1 cellular context compared by ENCODE assay signal in genomic region chr11:74909363-74909762, GRCh38.
TF ChIP-seq lines count a peak whose summit lies in the region.

No MANE protein-coding gene starts in this region.

TF ChIP-seq in HepG2, 621 proteins besides CTCF, POLR2A, EP300 and RAD21:
- TF ChIP-seq, protein P1, sequence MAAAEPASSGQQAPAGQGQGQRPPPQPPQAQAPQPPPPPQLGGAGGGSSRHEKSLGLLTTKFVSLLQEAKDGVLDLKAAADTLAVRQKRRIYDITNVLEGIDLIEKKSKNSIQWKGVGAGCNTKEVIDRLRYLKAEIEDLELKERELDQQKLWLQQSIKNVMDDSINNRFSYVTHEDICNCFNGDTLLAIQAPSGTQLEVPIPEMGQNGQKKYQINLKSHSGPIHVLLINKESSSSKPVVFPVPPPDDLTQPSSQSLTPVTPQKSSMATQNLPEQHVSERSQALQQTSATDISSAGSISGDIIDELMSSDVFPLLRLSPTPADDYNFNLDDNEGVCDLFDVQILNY (CRISPR knock-in tag; conservative IDR thresholded peaks at IDR 0.05): no peak
- TF ChIP-seq ZNF251 (CRISPR knock-in tag; IDR thresholded peaks at IDR 0.05) (no peak), BORCS8-MEF2B (CRISPR knock-in tag; IDR thresholded peaks at IDR 0.05) (no peak), PRMT3 (CRISPR knock-in tag; IDR thresholded peaks at IDR 0.05; ENCODE audit: borderline replicate concordance, low read depth) (no peak), ZKSCAN8 (CRISPR knock-in tag; IDR thresholded peaks at IDR 0.05; ENCODE audit: borderline replicate concordance) (no peak), ZMYM2 (CRISPR knock-in tag; IDR thresholded peaks at IDR 0.05) (no peak)
